19 cellular contexts compared by ENCODE assay signal in the genomic region with DNA sequence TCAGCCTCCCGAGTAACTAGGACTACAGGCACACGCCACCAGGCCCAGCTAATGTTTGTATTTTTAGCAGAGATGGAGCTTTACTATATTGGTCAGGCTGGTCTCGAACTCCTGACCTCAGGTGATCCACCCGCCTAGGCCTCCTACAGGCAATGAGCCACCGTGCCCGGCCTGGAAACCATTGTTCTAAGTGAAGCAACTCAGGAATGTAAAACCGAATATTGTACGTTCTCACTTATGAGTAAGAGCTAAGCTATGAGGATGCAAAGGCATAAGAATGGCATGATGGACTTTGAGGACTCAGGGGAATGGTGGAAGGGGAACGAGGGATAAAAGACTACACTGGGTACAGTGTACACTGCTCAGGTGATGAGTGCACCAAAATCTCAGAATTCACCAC.
DNase-seq lines count a peak whose midpoint lies in the region; ATAC-seq and TF ChIP-seq lines count a peak whose summit lies in the region.
"Had no signal": no experiment of that assay in that cellular context is flagged by ENCODE, and none has a peak within 500 bp of the region (broad histone marks: within the 10 kb centered on the region; RNA-seq: fewer than 3 reads in every experiment).

No MANE protein-coding gene starts in this region.

- H3K4me3 ChIP-seq in trophoblast cell (ENCODE audit: low read depth, low read length) = no peak overlapping the region
- H3K4me3 ChIP-seq in ovary = no peak overlapping the region
- H3K4me3 ChIP-seq: BLaER1 treated with 17β-estradiol and CSF1 and Interleukin-3, amounts not matched to agents 10 nM and 100 nM; GM23248 had no signal

- H3K14ac ChIP-seq in trophoblast cell (ENCODE audit: low read length) = no peak overlapping the region

- H3K27me3 ChIP-seq in trophoblast cell (ENCODE audit: insufficient read depth, low read length) = no peaks in the 10 kb centered on the region
- H3K27me3 ChIP-seq in ovary = no peaks in the 10 kb centered on the region
- H3K27me3 ChIP-seq: BE2C; BLaER1 treated with 17β-estradiol and CSF1 and Interleukin-3, amounts not matched to agents 10 nM and 100 nM had no signal

- H3K23ac ChIP-seq in trophoblast cell (ENCODE audit: low read length) = no peak overlapping the region

- H2AFZ ChIP-seq in trophoblast cell (ENCODE audit: insufficient read depth, low read length, poor library complexity) = no peak overlapping the region
- H2AFZ ChIP-seq: GM23248 had no signal

- H3K18ac ChIP-seq in trophoblast cell (ENCODE audit: low read length) = no peak overlapping the region

- H3K9me3 ChIP-seq in trophoblast cell (ENCODE audit: insufficient read depth, low read depth, low read length) (no peaks in the 10 kb centered on the region), ovary (no peaks in the 10 kb centered on the region)
- H3K9me3 ChIP-seq: BE2C had no signal

- no CpG with 5 or more reads among the region's 9 CpGs for WGBS in trophoblast cell (ENCODE audit: extremely low coverage, insufficient coverage, insufficient read length)
- 96 to 98% (median 97%) methylated on average over 9 of the region's 9 CpGs for WGBS in ovary, 3 donors

- no peak overlapping the region for H2BK5ac ChIP-seq in trophoblast cell (ENCODE audit: low read depth, low read length, poor library complexity)

- H3K9ac ChIP-seq in trophoblast cell (ENCODE audit: low read length) = no peak overlapping the region
- H3K9ac ChIP-seq: BLaER1 treated with 17β-estradiol and CSF1 and Interleukin-3, amounts not matched to agents 10 nM and 100 nM; GM23248 had no signal

- ATAC-seq in GM18867 (IDR thresholded peaks at IDR 0.05; ENCODE audit: unreplicated experiment) = no peak

- peaks cover 4 to 8% of the 10 kb centered on the region in 2 experiments for H3K4me1 ChIP-seq in trophoblast cell (ENCODE audit: control insufficient read depth in 1 of 2, insufficient read depth in 2 of 2, low read length in 2 of 2)
- H3K4me1 ChIP-seq in ovary (ENCODE audit: insufficient read depth) = peaks cover 2% of the 10 kb centered on the region
- H3K4me1 ChIP-seq: BE2C had no signal

- peak; percentile 36 for DNase-seq in Caki2 (ENCODE audit: low read depth)
- DNase-seq in NCI-H226 = peak; percentile 55
- peak; percentile 54 for DNase-seq in astrocyte of the hippocampus (ENCODE audit: low read depth, low spot score)
- DNase-seq in trophoblast cell = peak; percentile 54 to 77
- no peak for DNase-seq in NCI-H2171 treated with DMSO at 0.1 percent for 48 hours (lab: John Stamatoyannopoulos, UW)
- no peak for DNase-seq in ovary
- no peak for DNase-seq in hepatic stellate cell (ENCODE audit: low spot score)
- DNase-seq: AML-193; BE2C; Calu3; CD4-positive, alpha-beta T cell; CD8-positive, alpha-beta memory T cell; DMS53; DMS79 treated with DMSO at 0.1 percent for 48 hours; GM23248; H7; HCEC 1CT had no signal

- in situ Hi-C loops in Caki2 (cut with HindIII; ENCODE audit: low pct_unique_long_range_greater_than_20kb, low sequenced_read_pairs) = no loop called here

- no peak overlapping the region for H3K27ac ChIP-seq in trophoblast cell (ENCODE audit: low read depth, low read length)
- H3K27ac ChIP-seq in ovary = no peak overlapping the region
- H3K27ac ChIP-seq: BLaER1 treated with 17β-estradiol and CSF1 and Interleukin-3, amounts not matched to agents 10 nM and 100 nM; GM23248 had no signal

- no peak overlapping the region for H2BK120ac ChIP-seq in trophoblast cell (ENCODE audit: insufficient read depth, low read length, poor library complexity)

- no peak overlapping the region for H4K8ac ChIP-seq in trophoblast cell (ENCODE audit: low read depth, low read length)

- no peak overlapping the region for H3K4ac ChIP-seq in trophoblast cell (ENCODE audit: low read depth, low read length)

- TF ChIP-seq CTCF in ovary (IDR thresholded peaks at IDR 0.05) = no peak

- no peaks in the 10 kb centered on the region for H3K36me3 ChIP-seq in trophoblast cell (ENCODE audit: control insufficient read depth in 1 of 2, insufficient read depth in 2 of 2, low read length in 2 of 2)
- H3K36me3 ChIP-seq in ovary = no peaks in the 10 kb centered on the region
- H3K36me3 ChIP-seq: BE2C; BLaER1 treated with 17β-estradiol and CSF1 and Interleukin-3, amounts not matched to agents 10 nM and 100 nM had no signal

- no peaks in the 10 kb centered on the region for H3K79me1 ChIP-seq in trophoblast cell (ENCODE audit: low read length)

- TF ChIP-seq POLR2A in ovary (IDR thresholded peaks at IDR 0.05) = no peak

- H3K4me2 ChIP-seq in trophoblast cell (ENCODE audit: low read length) = no peak overlapping the region
- H3K4me2 ChIP-seq: BLaER1 treated with 17β-estradiol and CSF1 and Interleukin-3, amounts not matched to agents 10 nM and 100 nM had no signal

- no peaks in the 10 kb centered on the region for H3K79me2 ChIP-seq in trophoblast cell (ENCODE audit: control insufficient read depth, insufficient read depth, low read length, poor library complexity)

- H4K12ac ChIP-seq in trophoblast cell (ENCODE audit: low read depth, low read length) = no peak overlapping the region

- no peak overlapping the region for H4K91ac ChIP-seq in trophoblast cell (ENCODE audit: low read depth, low read length)

- no peak for TF ChIP-seq EP300 in ovary (IDR thresholded peaks at IDR 0.05)

- no peak overlapping the region for H2BK12ac ChIP-seq in trophoblast cell (ENCODE audit: low read length)

- intact Hi-C loops in ovary (cut with DNase I) = no loop called here

- H2AK5ac ChIP-seq in trophoblast cell (ENCODE audit: low read length) = no peak overlapping the region

Comparison
In these comparisons a context has a peak if more than half of its experiments do, and no peak if none do; other contexts are left out.
1. DNase-seq: peak in Caki2 (single experiment), NCI-H226 (single experiment), astrocyte of the hippocampus (single experiment) and trophoblast cell (2 of 2); none in NCI-H2171 treated with DMSO at 0.1 percent for 48 hours (single experiment), ovary (0 of 5) and hepatic stellate cell (single experiment).